ENCODE assay signal across 13 cellular contexts in genomic region chr2:212711851-212712250, GRCh38.
DNase-seq lines count a peak whose midpoint lies in the region; TF ChIP-seq lines count a peak whose summit lies in the region.
"Had no signal": no experiment of that assay in that cellular context is flagged by ENCODE, and none has a peak within 500 bp of the region (broad histone marks: within the 10 kb centered on the region; RNA-seq: fewer than 3 reads in every experiment).

No MANE protein-coding gene starts in this region.

- TF ChIP-seq CTCF in foreskin fibroblast (IDR thresholded peaks at IDR 0.05; ENCODE audit: low read depth, low read length) (no peak), ovary (IDR thresholded peaks at IDR 0.05) (no peak)

- H3K4me3 ChIP-seq in SJSA1: no peak overlapping the region
- H3K4me3 ChIP-seq in foreskin fibroblast (ENCODE audit: low read depth in 1 of 2, low read length in 2 of 2): no peak overlapping the region
- no peak overlapping the region for H3K4me3 ChIP-seq in skeletal muscle satellite cell (ENCODE audit: low read length)
- no peak overlapping the region for H3K4me3 ChIP-seq in ovary
- H3K4me3 ChIP-seq: coronary artery, mucosa of descending colon, spleen had no signal

- H3K27ac ChIP-seq in SJSA1: peak overlapping the region; percentile 77
- H3K27ac ChIP-seq in ovary: no peak overlapping the region
- H3K27ac ChIP-seq: coronary artery, spleen had no signal

- TF ChIP-seq EP300 in ovary (IDR thresholded peaks at IDR 0.05): no peak

- H3K4me2 ChIP-seq in skeletal muscle satellite cell (ENCODE audit: low read length): peak overlapping the region; percentile 7

- 67 to 72% (median 68%) methylated on average over 3 of the region's 3 CpGs for WGBS in ovary, 3 donors

- no peak overlapping the region for H3K9ac ChIP-seq in skeletal muscle satellite cell (ENCODE audit: low read depth, low read length)

- TF ChIP-seq POLR2A in ovary (IDR thresholded peaks at IDR 0.05): no peak

- no peaks in the 10 kb centered on the region for H3K9me3 ChIP-seq in SJSA1 (replicated peaks)
- H3K9me3 ChIP-seq in skeletal muscle satellite cell (replicated peaks; ENCODE audit: low read length): no peaks in the 10 kb centered on the region
- no peaks in the 10 kb centered on the region for H3K9me3 ChIP-seq in ovary
- H3K9me3 ChIP-seq: mucosa of descending colon, spleen had no signal

- intact Hi-C loops in ovary (cut with DNase I): no loop called here

- H3K36me3 ChIP-seq in SJSA1 (no peaks in the 10 kb centered on the region), skeletal muscle satellite cell (ENCODE audit: insufficient read depth, low read length) (no peaks in the 10 kb centered on the region), ovary (no peaks in the 10 kb centered on the region)
- H3K36me3 ChIP-seq: spleen had no signal

- DNase-seq in H4 (ENCODE audit: low spot score) (peak; percentile 71), SJSA1 (ENCODE audit: low read depth in 1 of 2, low spot score in 2 of 2) (peak; percentile 46 to 74), foreskin fibroblast (peak; percentile 20 to 38), ovary (no peak), NCI-H2196 (lab: John Stamatoyannopoulos, UW; ENCODE audit: unreplicated experiment) (no peak)
- no peak for DNase-seq in activated CD8-positive, alpha-beta memory T cell treated with anti-CD3 and anti-CD28 coated beads, Interleukin-2, amount 50 U/mL, for 48 hours
- DNase-seq: activated B cell treated with CpG ODN at 0.5 μM for 24 hours, DND-41, mucosa of descending colon, NCI-H1930, spleen had no signal

- H3K4me1 ChIP-seq in SJSA1 (replicated peaks) (peaks cover 23% of the 10 kb centered on the region), skeletal muscle satellite cell (ENCODE audit: control insufficient read depth, insufficient read depth, low read length) (peaks cover 14% of the 10 kb centered on the region), ovary (ENCODE audit: insufficient read depth) (no peaks in the 10 kb centered on the region)
- H3K4me1 ChIP-seq: spleen had no signal

- H3K27me3 ChIP-seq in SJSA1 (replicated peaks): no peaks in the 10 kb centered on the region
- H3K27me3 ChIP-seq in skeletal muscle satellite cell (ENCODE audit: control insufficient read depth, insufficient read depth, low read length): no peaks in the 10 kb centered on the region
- no peaks in the 10 kb centered on the region for H3K27me3 ChIP-seq in ovary

Comparison
In these comparisons a context has a peak if more than half of its experiments do, and no peak if none do; other contexts are left out.
1. DNase-seq: peak in H4 (single experiment), SJSA1 (2 of 2) and foreskin fibroblast (2 of 2); none in activated CD8-positive, alpha-beta memory T cell treated with anti-CD3 and anti-CD28 coated beads, Interleukin-2, amount 50 U/mL, for 48 hours (single experiment), ovary (0 of 5) and NCI-H2196 (single experiment).